Comparison of ENCODE assay signal across 1 cellular context in genomic region chrX:53095796-53096195, GRCh38.
TF ChIP-seq lines count a peak whose summit lies in the region.

No MANE protein-coding gene starts in this region.

TF ChIP-seq in GM23338, 12 proteins besides CTCF, POLR2A, EP300 and RAD21:
- TF ChIP-seq ETS1 (IDR thresholded peaks at IDR 0.05) (no peak), CREB1 (CRISPR knock-in tag; IDR thresholded peaks at IDR 0.05; ENCODE audit: low read depth) (no peak), NANOG (IDR thresholded peaks at IDR 0.05; ENCODE audit: borderline replicate concordance) (no peak), ZNF331 (CRISPR knock-in tag; IDR thresholded peaks at IDR 0.05; ENCODE audit: low read depth) (no peak), POLR2AphosphoS5 (IDR thresholded peaks at IDR 0.05; ENCODE audit: low read depth) (no peak), STAT1 (IDR thresholded peaks at IDR 0.05; ENCODE audit: unreplicated experiment) (no peak), ZNF114 (CRISPR knock-in tag; IDR thresholded peaks at IDR 0.05) (no peak), JUNB (IDR thresholded peaks at IDR 0.05; ENCODE audit: unreplicated experiment) (no peak), ZNF462 (CRISPR knock-in tag; IDR thresholded peaks at IDR 0.05) (no peak), EZH2 (IDR thresholded peaks at IDR 0.05; ENCODE audit: low read depth, unreplicated experiment) (no peak), EZH2phosphoT487 (IDR thresholded peaks at IDR 0.05; ENCODE audit: unreplicated experiment) (no peak)
- TF ChIP-seq, protein P1, sequence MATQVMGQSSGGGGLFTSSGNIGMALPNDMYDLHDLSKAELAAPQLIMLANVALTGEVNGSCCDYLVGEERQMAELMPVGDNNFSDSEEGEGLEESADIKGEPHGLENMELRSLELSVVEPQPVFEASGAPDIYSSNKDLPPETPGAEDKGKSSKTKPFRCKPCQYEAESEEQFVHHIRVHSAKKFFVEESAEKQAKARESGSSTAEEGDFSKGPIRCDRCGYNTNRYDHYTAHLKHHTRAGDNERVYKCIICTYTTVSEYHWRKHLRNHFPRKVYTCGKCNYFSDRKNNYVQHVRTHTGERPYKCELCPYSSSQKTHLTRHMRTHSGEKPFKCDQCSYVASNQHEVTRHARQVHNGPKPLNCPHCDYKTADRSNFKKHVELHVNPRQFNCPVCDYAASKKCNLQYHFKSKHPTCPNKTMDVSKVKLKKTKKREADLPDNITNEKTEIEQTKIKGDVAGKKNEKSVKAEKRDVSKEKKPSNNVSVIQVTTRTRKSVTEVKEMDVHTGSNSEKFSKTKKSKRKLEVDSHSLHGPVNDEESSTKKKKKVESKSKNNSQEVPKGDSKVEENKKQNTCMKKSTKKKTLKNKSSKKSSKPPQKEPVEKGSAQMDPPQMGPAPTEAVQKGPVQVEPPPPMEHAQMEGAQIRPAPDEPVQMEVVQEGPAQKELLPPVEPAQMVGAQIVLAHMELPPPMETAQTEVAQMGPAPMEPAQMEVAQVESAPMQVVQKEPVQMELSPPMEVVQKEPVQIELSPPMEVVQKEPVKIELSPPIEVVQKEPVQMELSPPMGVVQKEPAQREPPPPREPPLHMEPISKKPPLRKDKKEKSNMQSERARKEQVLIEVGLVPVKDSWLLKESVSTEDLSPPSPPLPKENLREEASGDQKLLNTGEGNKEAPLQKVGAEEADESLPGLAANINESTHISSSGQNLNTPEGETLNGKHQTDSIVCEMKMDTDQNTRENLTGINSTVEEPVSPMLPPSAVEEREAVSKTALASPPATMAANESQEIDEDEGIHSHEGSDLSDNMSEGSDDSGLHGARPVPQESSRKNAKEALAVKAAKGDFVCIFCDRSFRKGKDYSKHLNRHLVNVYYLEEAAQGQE (IDR thresholded peaks at IDR 0.05; ENCODE audit: unreplicated experiment): no peak
